Comparison of ENCODE assay signal across 11 cellular contexts in the genomic region with DNA sequence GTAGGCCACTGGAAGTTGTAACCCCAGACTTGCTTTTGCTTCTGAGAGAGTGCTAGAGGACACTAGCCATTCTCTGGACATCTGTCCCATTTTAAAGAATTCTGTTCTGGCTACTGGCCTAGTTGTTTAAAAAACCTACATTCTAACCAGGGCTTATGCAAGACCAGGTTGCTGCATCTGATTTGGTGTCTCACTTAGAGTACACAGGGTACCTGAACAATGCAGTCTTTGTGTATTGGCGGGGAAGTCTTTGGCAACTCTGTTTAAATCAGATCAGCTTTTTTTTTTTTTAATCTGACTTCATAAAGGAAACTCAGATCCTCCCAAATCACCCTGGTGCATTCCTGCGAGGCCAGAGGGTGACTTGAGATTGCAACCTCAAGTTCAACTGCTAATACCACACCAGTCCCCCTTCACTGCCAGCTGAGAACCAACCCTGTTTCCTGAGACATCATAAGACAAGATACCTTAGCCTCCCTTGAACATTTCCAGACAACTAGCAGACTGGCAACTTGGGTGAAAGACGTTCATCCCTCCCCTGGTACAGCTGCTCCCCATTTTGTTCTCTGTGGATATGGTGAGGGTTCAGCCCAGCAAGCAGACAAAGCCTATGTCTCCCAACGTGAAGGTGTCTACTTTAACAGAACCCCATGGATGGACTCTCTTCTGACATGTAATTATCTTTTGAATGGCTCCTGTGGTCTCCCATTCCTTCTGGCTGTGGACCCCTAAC. TPM values are rescaled to one million over a fixed set of nuclear protein-coding genes. Genes with fewer than 3 reads are reported as not detected.
DNase-seq lines count a peak whose midpoint lies in the region; ATAC-seq and TF ChIP-seq lines count a peak whose summit lies in the region.
"Had no signal": no experiment of that assay in that cellular context is flagged by ENCODE, and none has a peak within 500 bp of the region (broad histone marks: within the 10 kb centered on the region; RNA-seq: fewer than 3 reads in every experiment).

No MANE protein-coding gene starts in this region.

- H3K4me1 Mint-ChIP-seq in T-helper 17 cell = peaks cover 36% of the 10 kb centered on the region

- no peak for TF ChIP-seq POLR2A in prostate gland (IDR thresholded peaks at IDR 0.05)
- no peak for TF ChIP-seq POLR2A in upper lobe of left lung (IDR thresholded peaks at IDR 0.05)

- intact Hi-C loops in prostate gland (cut with DNase I) = no loop called here

- ATAC-seq in T-helper 17 cell (no peak), upper lobe of left lung (ENCODE audit: low FRiP score in 2 of 2) (no peak)

- no peak for TF ChIP-seq EP300 in upper lobe of left lung (IDR thresholded peaks at IDR 0.05)

- H3K9me3 ChIP-seq in T-helper 17 cell (ENCODE audit: control insufficient read depth, low read length, poor library complexity, severe bottlenecking) (no peaks in the 10 kb centered on the region), prostate gland (no peaks in the 10 kb centered on the region), upper lobe of left lung (no peaks in the 10 kb centered on the region)

- no peak overlapping the region for H3K4me3 ChIP-seq in prostate gland
- H3K4me3 ChIP-seq in coronary artery = no peak overlapping the region
- no peak overlapping the region for H3K4me3 ChIP-seq in upper lobe of left lung
- H3K4me3 ChIP-seq: smooth muscle cell had no signal

- H3K27ac ChIP-seq in prostate gland (peak overlapping the region; percentile 44 to 48), coronary artery (no peak overlapping the region), upper lobe of left lung (peak overlapping the region in 1 of 4 donors; percentile 64)

- peak; percentile 8 for DNase-seq in H4 (ENCODE audit: low spot score)
- no peak for DNase-seq in T-helper 17 cell
- DNase-seq in foreskin melanocyte = peak; percentile 77
- DNase-seq in prostate gland (ENCODE audit: low spot score) = peak; percentile 57
- no peak for DNase-seq in coronary artery (ENCODE audit: low spot score)
- DNase-seq in SKM-1 treated with dmso at 0.1 percent for 144 hours (lab: John Stamatoyannopoulos, UW; ENCODE audit: unreplicated experiment) = no peak
- DNase-seq in upper lobe of left lung = no peak
- no peak for DNase-seq in HUDEP-2 (lab: John Stamatoyannopoulos, UW; ENCODE audit: unreplicated experiment in 76 of 76)
- DNase-seq: DMS53, kidney glomerular epithelial cell had no signal

- TF ChIP-seq CTCF in prostate gland (IDR thresholded peaks at IDR 0.05) = no peak
- no peak for TF ChIP-seq CTCF in coronary artery (IDR thresholded peaks at IDR 0.05)
- TF ChIP-seq CTCF in upper lobe of left lung (IDR thresholded peaks at IDR 0.05) = no peak

- no peaks in the 10 kb centered on the region for H3K27me3 Mint-ChIP-seq in T-helper 17 cell

- H3K4me3 Mint-ChIP-seq in T-helper 17 cell = peak overlapping the region; percentile 5

- 53% methylated on average over 4 of the region's 4 CpGs for WGBS in prostate gland
- 49 to 64% methylated on average over 3 to 4 of the region's 4 CpGs for WGBS in upper lobe of left lung, 2 donors

- H3K27me3 ChIP-seq in prostate gland (replicated peaks; ENCODE audit: insufficient read depth) = no peaks in the 10 kb centered on the region
- no peaks in the 10 kb centered on the region for H3K27me3 ChIP-seq in upper lobe of left lung

- H3K27ac Mint-ChIP-seq in T-helper 17 cell = peak overlapping the region; percentile 100

- H3K4me1 ChIP-seq in prostate gland (replicated peaks) = peaks cover 7% of the 10 kb centered on the region
- peaks cover 28 to 65% (median 36%) of the 10 kb centered on the region in 4 donors for H3K4me1 ChIP-seq in upper lobe of left lung

- H3K36me3 Mint-ChIP-seq in T-helper 17 cell (ENCODE audit: low read depth) = peaks cover 5% of the 10 kb centered on the region

- peaks cover 0 to 6% of the 10 kb centered on the region in 2 donors for H3K36me3 ChIP-seq in prostate gland
- peaks cover 0 to 89% (median 35%) of the 10 kb centered on the region in 4 donors for H3K36me3 ChIP-seq in upper lobe of left lung

RNA-seq across cellular contexts. Expression of gene SKP1, which starts 27.0 kb away (rescaled TPM):
- total RNA-seq in H4 (2014; rRNA removed; shearing (Covaris generic)) = 886 and 1,193 TPM in 2 replicates
- total RNA-seq in T-helper 17 cell (100 to 1,000 TPM; 284 to 339 TPM), prostate gland (100 to 1,000 TPM; 343 to 391 TPM), upper lobe of left lung (100 to 1,000 TPM in 5 of 6 donors, 10 to 100 TPM in 1; 24.1 to 232 (median 162) TPM)

RNA-seq across cellular contexts. Expression of gene TCF7, which starts 35.3 kb away (rescaled TPM):
- total RNA-seq in H4 (2014; rRNA removed; shearing (Covaris generic)) = 1.5 and 2.9 TPM in 2 replicates
- total RNA-seq in T-helper 17 cell (100 to 1,000 TPM; 308 to 405 TPM), prostate gland (1 to 10 TPM; 8.1 to 9.8 TPM), upper lobe of left lung (1 to 10 TPM; 3.5 to 7.4 (median 5.8) TPM)

Comparison
In these comparisons a context has a peak if more than half of its experiments do, and no peak if none do; other contexts are left out.
1. DNase-seq: peak in H4 (single experiment), foreskin melanocyte (single experiment) and prostate gland (single experiment); none in T-helper 17 cell (0 of 3), coronary artery (single experiment), SKM-1 treated with dmso at 0.1 percent for 144 hours (single experiment), upper lobe of left lung (0 of 2) and HUDEP-2 (0 of 76).
2. H3K27ac ChIP-seq: peak in prostate gland (2 of 2); none in coronary artery (0 of 2).
3. RNA of gene TCF7, which starts 35.3 kb away (total RNA-seq): 308 to 405 TPM in T-helper 17 cell; 8.1 to 9.8 TPM in prostate gland, 3.5 to 7.4 TPM in upper lobe of left lung and 1.5 to 2.9 TPM in H4; every median in the first group is over 10 times any median in the second.